Comparison of ENCODE assay signal across 9 cellular contexts in the genomic region with DNA sequence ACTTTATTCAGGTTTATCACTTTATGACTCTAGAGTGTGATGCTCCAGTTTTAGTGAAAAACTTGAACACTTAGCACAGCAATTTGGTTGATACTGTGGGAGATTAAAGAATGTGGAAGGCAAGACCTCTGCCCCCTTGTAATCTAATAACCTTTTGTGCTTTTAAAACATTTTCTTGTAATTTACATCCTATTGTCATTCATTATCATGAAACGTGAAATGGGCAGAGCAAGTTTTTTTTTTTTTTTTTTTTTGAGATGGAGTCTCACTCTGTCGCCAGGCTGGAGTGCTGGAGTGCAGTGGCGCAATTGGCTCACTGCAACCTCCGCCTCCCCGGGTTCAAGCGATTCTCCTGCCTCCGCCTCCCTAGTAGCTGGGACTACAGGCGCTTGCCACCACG. TPM values are rescaled to one million over a fixed set of nuclear protein-coding genes. Genes with fewer than 3 reads are reported as not detected.
DNase-seq lines count a peak whose midpoint lies in the region; ATAC-seq, FAIRE-seq and TF ChIP-seq lines count a peak whose summit lies in the region.
"Had no signal": no experiment of that assay in that cellular context is flagged by ENCODE, and none has a peak within 500 bp of the region (broad histone marks: within the 10 kb centered on the region; RNA-seq: fewer than 3 reads in every experiment).

No MANE protein-coding gene starts in this region.

- H3K4me3 ChIP-seq in CD4-positive, alpha-beta memory T cell (ENCODE audit: low read length in 2 of 2), result no peak overlapping the region
- H3K4me3 ChIP-seq in MG63 (peak overlapping the region; percentile 96), coronary artery (peak overlapping the region; percentile 88), neuron (ENCODE audit: low read length) (peak overlapping the region; percentile 86), pancreas (peak overlapping the region in 2 of 4 donors; percentile 71 to 86)

- peaks cover 39% of the 10 kb centered on the region for H3K4me1 ChIP-seq in CD4-positive, alpha-beta memory T cell (ENCODE audit: insufficient read depth, low read length)
- H3K4me1 ChIP-seq in neuron (ENCODE audit: insufficient read depth, low read length), result peaks cover 22% of the 10 kb centered on the region
- H3K4me1 ChIP-seq in pancreas, result peaks cover 0 to 22% (median 20%) of the 10 kb centered on the region in 3 donors

- no peak overlapping the region for H2AFZ ChIP-seq in neuron (ENCODE audit: low read depth, low read length)

- intact Hi-C loops in CD4-positive, alpha-beta memory T cell (cut with micrococcal nuclease), result loop anchor here (5.0 kb wide), 1 partner anchor 219 kb away; the partner anchor contains the start of gene UBE2D2
- intact Hi-C loops in pancreas (cut with DNase I), result no loop called here

- ATAC-seq in HG03469 (IDR thresholded peaks at IDR 0.05; ENCODE audit: unreplicated experiment), result no peak
- ATAC-seq in pancreas, result no peak

- DNase-seq in CD4-positive, alpha-beta memory T cell, result no peak
- no peak for DNase-seq in MG63
- no peak for DNase-seq in coronary artery (ENCODE audit: low spot score)
- DNase-seq in Ammon's horn (ENCODE audit: low spot score), result no peak
- no peak for DNase-seq in NCI-H2107 (lab: John Stamatoyannopoulos, UW)
- no peak for DNase-seq in pancreas

- H3K27ac ChIP-seq in CD4-positive, alpha-beta memory T cell (ENCODE audit: low read depth, low read length), result peak overlapping the region; percentile 98
- no peak overlapping the region for H3K27ac ChIP-seq in coronary artery
- no peak overlapping the region for H3K27ac ChIP-seq in pancreas

- no peaks in the 10 kb centered on the region for H3K27me3 Mint-ChIP-seq in CD4-positive, alpha-beta memory T cell

- no peaks in the 10 kb centered on the region for H3K9me3 ChIP-seq in CD4-positive, alpha-beta memory T cell (ENCODE audit: control insufficient read depth in 1 of 2, low read length in 2 of 2)
- H3K9me3 ChIP-seq in MG63 (no peaks in the 10 kb centered on the region), neuron (ENCODE audit: low read length) (peaks cover 2% of the 10 kb centered on the region), pancreas (no peaks in the 10 kb centered on the region)

- TF ChIP-seq CTCF in coronary artery (IDR thresholded peaks at IDR 0.05) (no peak), pancreas (IDR thresholded peaks at IDR 0.05) (no peak)

- H3K9me3 Mint-ChIP-seq in CD4-positive, alpha-beta memory T cell, result peaks cover 0 to 5% (median 0%) of the 10 kb centered on the region in 8 donors

- H3K27me3 ChIP-seq in CD4-positive, alpha-beta memory T cell (ENCODE audit: insufficient read depth, low read length), result no peaks in the 10 kb centered on the region
- no peaks in the 10 kb centered on the region for H3K27me3 ChIP-seq in MG63
- H3K27me3 ChIP-seq in neuron (ENCODE audit: insufficient read depth, low read length), result no peaks in the 10 kb centered on the region
- H3K27me3 ChIP-seq in pancreas, result no peaks in the 10 kb centered on the region

- FAIRE-seq in pancreas (lab: Jason Lieb, UNC), result no peak
- FAIRE-seq: islet of Langerhans had no signal

- 75 to 84% methylated on average over 9 of the region's 9 CpGs for WGBS in pancreas, 2 donors

- CTCF ChIA-PET in CD4-positive, alpha-beta memory T cell (lab: Charles Lee; ENCODE audit: partially characterized antibody), result interaction anchor here (1.2 kb wide), 1 partner anchor 72 kb away, joined by 3 read pairs; no protein-coding TSS in a partner anchor

- peaks cover 16 to 35% of the 10 kb centered on the region in 2 donors for H3K36me3 Mint-ChIP-seq in CD4-positive, alpha-beta memory T cell

- H3K4me3 Mint-ChIP-seq in CD4-positive, alpha-beta memory T cell, result peak overlapping the region; percentile 94 to 100 (median 97)

- H3K4me1 Mint-ChIP-seq in CD4-positive, alpha-beta memory T cell, result peaks cover 38 to 73% (median 56%) of the 10 kb centered on the region in 4 donors

- no peaks in the 10 kb centered on the region for H3K36me3 ChIP-seq in CD4-positive, alpha-beta memory T cell (ENCODE audit: insufficient read depth, low read length)
- H3K36me3 ChIP-seq in MG63 (peaks cover 39% of the 10 kb centered on the region), neuron (ENCODE audit: insufficient read depth, low read length) (peaks cover 16% of the 10 kb centered on the region), pancreas (no peaks in the 10 kb centered on the region)

- H3K27ac Mint-ChIP-seq in CD4-positive, alpha-beta memory T cell, result peak overlapping the region in 4 of 7 donors; percentile 98 to 100 (median 98)

- POLR2A ChIA-PET in CD4-positive, alpha-beta memory T cell (lab: Charles Lee; ENCODE audit: partially characterized antibody), result interaction anchor here (6.1 kb wide), 1 partner anchor 49 kb away, joined by 149 read pairs; the partner anchor contains the start of gene MATR3

RNA-seq across cellular contexts. Expression of gene PAIP2, which starts 1.8 kb away (rescaled TPM):
- total RNA-seq in CD4-positive, alpha-beta memory T cell, result 100 to 1,000 TPM; 109 to 112 TPM
- 100 to 1,000 TPM; 309 to 503 TPM for polyA plus RNA-seq in CD4-positive, alpha-beta memory T cell
- total RNA-seq in MG63 (2014; rRNA removed; shearing (Covaris generic); ENCODE audit: low replicate concordance), result 80.6 and 119 TPM in 2 replicates
- 10 to 100 TPM; 18.2 to 33.7 (median 27.3) TPM for total RNA-seq in pancreas
- 10 to 100 TPM; 23.8 to 57.4 TPM for polyA plus RNA-seq in pancreas

RNA-seq across cellular contexts. Expression of gene SLC23A1, which starts 39.6 kb away (rescaled TPM):
- total RNA-seq in CD4-positive, alpha-beta memory T cell, result not detected
- polyA plus RNA-seq in CD4-positive, alpha-beta memory T cell, result not detected
- not detected in 2 replicates for total RNA-seq in MG63 (2014; rRNA removed; shearing (Covaris generic); ENCODE audit: low replicate concordance)
- 1 to 10 TPM in 4 of 6 donors, under 1 TPM in 2; 0.49 to 1.6 (median 1.2) TPM for total RNA-seq in pancreas
- 1 to 10 TPM; 1.7 to 2.1 TPM for polyA plus RNA-seq in pancreas

RNA-seq across cellular contexts. Expression of gene MZB1, which starts 46.2 kb away (rescaled TPM):
- total RNA-seq in CD4-positive, alpha-beta memory T cell, result 1 to 10 TPM in 1 of 2 experiments, under 1 TPM in 1; 0.93 to 1.1 TPM
- 1 to 10 TPM in 1 of 2 donors, under 1 TPM in 1; 0.84 to 8.2 TPM for polyA plus RNA-seq in CD4-positive, alpha-beta memory T cell
- total RNA-seq in MG63 (2014; rRNA removed; shearing (Covaris generic); ENCODE audit: low replicate concordance), result not detected in 2 replicates
- 10 to 100 TPM in 1 of 6 donors, under 1 TPM in 3, not detected in 2; 0.28 to 11.6 (median 0.71) TPM for total RNA-seq in pancreas
- polyA plus RNA-seq in pancreas, result under 1 TPM in 1 of 2 donors, not detected in 1; 0.28 TPM

RNA-seq across cellular contexts. Expression of gene MATR3, which starts 49.9 kb away (rescaled TPM):
- total RNA-seq in CD4-positive, alpha-beta memory T cell, result 100 to 1,000 TPM; 228 to 255 TPM
- polyA plus RNA-seq in CD4-positive, alpha-beta memory T cell, result 100 to 1,000 TPM; 377 to 419 TPM
- 280 and 444 TPM in 2 replicates for total RNA-seq in MG63 (2014; rRNA removed; shearing (Covaris generic); ENCODE audit: low replicate concordance)
- total RNA-seq in pancreas, result 100 to 1,000 TPM in 1 of 6 donors, 10 to 100 TPM in 5; 52.5 to 101 (median 77.6) TPM
- 100 to 1,000 TPM in 1 of 2 donors, 10 to 100 TPM in 1; 47.0 to 104 TPM for polyA plus RNA-seq in pancreas

RNA-seq across cellular contexts. Expression of gene PROB1, which starts 51.4 kb away (rescaled TPM):
- total RNA-seq in CD4-positive, alpha-beta memory T cell, result 1 to 10 TPM; 1.2 to 1.3 TPM
- polyA plus RNA-seq in CD4-positive, alpha-beta memory T cell, result under 1 TPM; 0.11 to 0.23 TPM
- total RNA-seq in MG63 (2014; rRNA removed; shearing (Covaris generic); ENCODE audit: low replicate concordance), result 0.13 TPM in 1 of 2 replicates, not detected in the other
- total RNA-seq in pancreas, result under 1 TPM; 0.19 to 0.38 (median 0.31) TPM
- polyA plus RNA-seq in pancreas, result under 1 TPM; 0.34 to 0.38 TPM

Comparison
In these comparisons a context has a peak if more than half of its experiments do, and no peak if none do; other contexts are left out.
1. H3K4me3 ChIP-seq: peak in MG63 (single experiment), coronary artery (single experiment) and neuron (single experiment); none in CD4-positive, alpha-beta memory T cell (0 of 2).